In the genomic region with DNA sequence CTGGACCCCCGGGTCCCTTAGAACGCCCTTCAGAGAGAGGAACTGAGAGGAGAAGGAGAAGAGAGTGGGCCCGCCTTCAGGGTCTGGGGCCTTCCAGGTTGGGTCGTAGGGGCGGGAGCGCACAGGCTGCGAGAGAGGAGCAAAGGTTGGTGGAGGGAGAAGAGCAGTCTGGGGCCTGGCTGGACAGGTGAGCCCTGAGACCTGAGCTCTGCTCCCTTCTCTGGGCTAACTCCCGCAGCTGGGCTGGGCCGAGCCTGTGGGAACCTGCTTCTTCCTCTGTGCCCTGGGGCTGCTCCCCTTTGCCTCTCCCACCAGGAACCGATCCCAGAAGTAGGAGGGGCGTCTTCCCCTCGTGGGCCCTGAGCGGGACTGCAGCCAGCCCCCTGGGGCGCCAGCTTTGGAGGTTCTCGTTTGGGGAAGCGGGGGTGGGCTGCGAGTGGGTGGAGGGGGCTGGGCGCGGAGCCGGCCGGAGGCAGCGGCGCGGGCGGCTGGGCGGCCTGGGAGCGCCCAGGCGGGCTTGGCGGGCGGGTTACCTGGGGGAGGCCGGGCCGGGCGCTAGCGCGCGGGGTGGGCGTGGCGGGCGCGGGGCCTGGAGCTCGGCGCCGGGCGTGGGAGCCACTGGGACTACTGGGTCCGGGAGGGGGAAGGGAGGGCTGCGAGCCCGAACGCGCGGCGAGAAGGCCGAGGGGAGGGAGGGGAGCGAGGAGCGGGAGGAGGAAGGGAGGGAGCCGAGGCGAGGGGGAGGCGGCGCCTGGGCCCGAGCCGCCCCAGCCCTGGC, we compare ENCODE assay signal across 8 cellular contexts. TPM values are rescaled to one million over a fixed set of nuclear protein-coding genes. Genes with fewer than 3 reads are reported as not detected.
A peak's percentile ranks its signal among the peaks of the same experiment; 100 is the strongest.
DNase-seq lines count a peak whose midpoint lies in the region; ATAC-seq and TF ChIP-seq lines count a peak whose summit lies in the region.

A gene (plus strand): TSS at position 777 of the 778 bp plus-strand sequence. CDS start 4,211 bp downstream, outside the sequence.

- H3K4me2 ChIP-seq in GM23248 (ENCODE audit: unreplicated experiment), result peak within 1 kb of the TSS; percentile 84

- ATAC-seq in HG03565 (IDR thresholded peaks at IDR 0.05; ENCODE audit: unreplicated experiment), result no peak

- peaks cover 25% of the 10 kb centered on the region for H3K79me2 ChIP-seq in GM23248 (ENCODE audit: insufficient read depth)

- peak within 1 kb of the TSS; percentile 72 for H3K4me3 ChIP-seq in GM23248
- H3K4me3 ChIP-seq in esophagus squamous epithelium, result peak within 1 kb of the TSS; percentile 55 to 97 (median 90)
- peak within 1 kb of the TSS; percentile 85 for H3K4me3 ChIP-seq in mucosa of stomach (ENCODE audit: low read length)
- H3K4me3 ChIP-seq in subcutaneous abdominal adipose tissue (ENCODE audit: low read depth in 1 of 5, low read length in 5 of 5), result peak within 1 kb of the TSS; percentile 61 to 77 (median 67)

- intact Hi-C loops in esophagus squamous epithelium (cut with DNase I), result loop anchor here (5.0 to 10.0 kb wide), 2 partner anchors 142 to 199 kb away; a partner anchor contains a TSS

- H3K27ac ChIP-seq in GM23248 (peak within 1 kb of the TSS; percentile 89), esophagus squamous epithelium (peak within 1 kb of the TSS; percentile 93 to 99 (median 98)), subcutaneous abdominal adipose tissue (ENCODE audit: low read depth, low read length) (peak within 1 kb of the TSS; percentile 78)

- peak in 1 of 6 experiments; percentile 10 for TF ChIP-seq CTCF in esophagus squamous epithelium (IDR thresholded peaks at IDR 0.05)

- peak; percentile 85 for DNase-seq in AG08396 (ENCODE audit: low spot score)
- DNase-seq in GM23248, result peak; percentile 71
- peak; percentile 32 for DNase-seq in NCI-H748 treated with DMSO at 0.1 percent for 48 hours (lab: John Stamatoyannopoulos, UW)
- DNase-seq in activated T-helper 1 cell treated with anti-CD3 and anti-CD28 coated beads, Interleukin-2, amount 50 U/mL, for 16 hours (ENCODE audit: low read depth in 1 of 2, low spot score in 1 of 2), result peak; percentile 18 to 21
- DNase-seq in esophagus squamous epithelium (lab: John Stamatoyannopoulos, UW), result no peak

- H3K9me2 ChIP-seq in GM23248 (ENCODE audit: insufficient read depth), result no peaks in the 10 kb centered on the region

- peaks cover 31% of the 10 kb centered on the region for H3F3A ChIP-seq in GM23248 (ENCODE audit: insufficient read depth)

- H3K4me1 ChIP-seq in GM23248 (ENCODE audit: insufficient read depth) (peaks cover 35% of the 10 kb centered on the region), esophagus squamous epithelium (peaks cover 22 to 82% (median 47%) of the 10 kb centered on the region in 3 donors), mucosa of stomach (ENCODE audit: control insufficient read depth, insufficient read depth, low read length) (peaks cover 37% of the 10 kb centered on the region), subcutaneous abdominal adipose tissue (ENCODE audit: control insufficient read depth in 5 of 5, insufficient read depth in 5 of 5, low read length in 5 of 5) (peaks cover 13 to 45% (median 42%) of the 10 kb centered on the region in 5 donors)

- H3K36me3 ChIP-seq in GM23248 (ENCODE audit: low read depth), result no peaks in the 10 kb centered on the region
- peaks cover 0 to 5% (median 0%) of the 10 kb centered on the region in 3 donors for H3K36me3 ChIP-seq in esophagus squamous epithelium
- no peaks in the 10 kb centered on the region for H3K36me3 ChIP-seq in mucosa of stomach (ENCODE audit: control insufficient read depth, insufficient read depth, low read length)
- peaks cover 0 to 3% (median 0%) of the 10 kb centered on the region in 5 donors for H3K36me3 ChIP-seq in subcutaneous abdominal adipose tissue (ENCODE audit: control insufficient read depth in 5 of 5, insufficient read depth in 5 of 5, low read length in 5 of 5)

- in situ Hi-C loops in GM23248 (cut with MboI), result no loop called here

- H3K27me3 ChIP-seq in GM23248 (replicated peaks; ENCODE audit: insufficient read depth) (no peaks in the 10 kb centered on the region), esophagus squamous epithelium (no peaks in the 10 kb centered on the region), mucosa of stomach (ENCODE audit: control insufficient read depth, insufficient read depth, low read length) (no peaks in the 10 kb centered on the region), subcutaneous abdominal adipose tissue (ENCODE audit: control insufficient read depth in 5 of 5, insufficient read depth in 4 of 5, low read length in 5 of 5) (no peaks in the 10 kb centered on the region)

- H3K9ac ChIP-seq in GM23248 (peak within 1 kb of the TSS; percentile 74), mucosa of stomach (ENCODE audit: low read length) (peak within 1 kb of the TSS; percentile 85), subcutaneous abdominal adipose tissue (ENCODE audit: low read length in 5 of 5) (peak within 1 kb of the TSS; percentile 48 to 68 (median 64))

- no peaks in the 10 kb centered on the region for H4K20me1 ChIP-seq in GM23248 (ENCODE audit: insufficient read depth)

- H2AFZ ChIP-seq in GM23248, result peak within 1 kb of the TSS; percentile 69

- peak in 3 of 4 donors; percentile 64 to 79 (median 68) for TF ChIP-seq POLR2A in esophagus squamous epithelium (IDR thresholded peaks at IDR 0.05)

- H3K9me3 ChIP-seq in GM23248 (ENCODE audit: low read depth), result no peaks in the 10 kb centered on the region
- no peaks in the 10 kb centered on the region for H3K9me3 ChIP-seq in esophagus squamous epithelium
- H3K9me3 ChIP-seq in mucosa of stomach (ENCODE audit: control insufficient read depth, low read length), result no peaks in the 10 kb centered on the region
- no peaks in the 10 kb centered on the region for H3K9me3 ChIP-seq in subcutaneous abdominal adipose tissue (ENCODE audit: control insufficient read depth in 5 of 5, low read length in 5 of 5)

- 20 to 83% methylated on average over 10 to 37 of the region's 60 CpGs for WGBS in GM23248 (ENCODE audit: low coverage in 1 of 2, low lambda C conversion rate in 2 of 2, missing lambda C conversion rate in 2 of 2), 2 experiments
- 14% methylated on average over 1 of the region's 60 CpGs; no CpG with 5 or more reads in 1 of the 2 donors for WGBS in esophagus squamous epithelium, 2 donors

RNA-seq across cellular contexts. Expression of the gene that starts here (rescaled TPM):
- total RNA-seq in GM23248 (2014; rRNA removed; shearing (Covaris generic)), result 23.1 and 27.0 TPM in 2 replicates
- 16.9 and 17.5 TPM in 2 replicates for polyA plus RNA-seq in GM23248 (2016; fragmentation: Nextera tagmentation; extraction: Ambion mirVana)
- 100 to 1,000 TPM; 131 to 261 (median 140) TPM for total RNA-seq in esophagus squamous epithelium
